11 cellular contexts compared by ENCODE assay signal in genomic region chr7:155258233-155258575, GRCh38. TPM values are rescaled to one million over a fixed set of nuclear protein-coding genes. Genes with fewer than 3 reads are reported as not detected.
DNase-seq lines count a peak whose midpoint lies in the region; ATAC-seq and TF ChIP-seq lines count a peak whose summit lies in the region.
"Had no signal": no experiment of that assay in that cellular context is flagged by ENCODE, and none has a peak within 500 bp of the region (broad histone marks: within the 10 kb centered on the region; RNA-seq: fewer than 3 reads in every experiment).

No MANE protein-coding gene starts in this region.

- TF ChIP-seq CTCF in left ventricle myocardium inferior (IDR thresholded peaks at IDR 0.05; ENCODE audit: borderline replicate concordance) (no peak), suprapubic skin (IDR thresholded peaks at IDR 0.05) (no peak)

- H3K27ac Mint-ChIP-seq in activated naive CD8-positive, alpha-beta T cell treated with anti-CD3 and anti-CD28 coated beads, Interleukin-2, amount 50 U/mL, for 24 hours, result no peak overlapping the region
- H3K27ac Mint-ChIP-seq: activated CD4-positive, alpha-beta T cell treated with anti-CD3 and anti-CD28 coated beads for 36 hours had no signal

- H3K4me1 ChIP-seq in left ventricle myocardium inferior, result peaks cover 18% of the 10 kb centered on the region
- H3K4me1 ChIP-seq in suprapubic skin, result peaks cover 22% of the 10 kb centered on the region

- no peaks in the 10 kb centered on the region for H3K9me3 Mint-ChIP-seq in activated naive CD8-positive, alpha-beta T cell treated with anti-CD3 and anti-CD28 coated beads, Interleukin-2, amount 50 U/mL, for 24 hours
- H3K9me3 Mint-ChIP-seq: naive thymus-derived CD4-positive, alpha-beta T cell had no signal

- H3K4me1 Mint-ChIP-seq in activated naive CD8-positive, alpha-beta T cell treated with anti-CD3 and anti-CD28 coated beads, Interleukin-2, amount 50 U/mL, for 24 hours, result peaks cover 4% of the 10 kb centered on the region

- peaks cover 7% of the 10 kb centered on the region for H3K27me3 ChIP-seq in left ventricle myocardium inferior (ENCODE audit: low read depth)
- peaks cover under 1% of the 10 kb centered on the region for H3K27me3 ChIP-seq in suprapubic skin

- H3K36me3 Mint-ChIP-seq in activated naive CD8-positive, alpha-beta T cell treated with anti-CD3 and anti-CD28 coated beads, Interleukin-2, amount 50 U/mL, for 24 hours (ENCODE audit: low read depth), result no peaks in the 10 kb centered on the region
- H3K36me3 Mint-ChIP-seq: naive thymus-derived CD4-positive, alpha-beta T cell had no signal

- H3K4me3 ChIP-seq in left ventricle myocardium inferior (peak overlapping the region; percentile 47), suprapubic skin (no peak overlapping the region)
- H3K4me3 ChIP-seq: dorsolateral prefrontal cortex had no signal

- TF ChIP-seq POLR2A in suprapubic skin (IDR thresholded peaks at IDR 0.05), result no peak

- intact Hi-C loops in left ventricle myocardium inferior (cut with micrococcal nuclease), result no loop called here

- ATAC-seq in activated naive CD8-positive, alpha-beta T cell treated with anti-CD3 and anti-CD28 coated beads, Interleukin-2, amount 50 U/mL, for 24 hours, result no peak
- ATAC-seq: activated CD4-positive, alpha-beta T cell treated with anti-CD3 and anti-CD28 coated beads for 36 hours; naive thymus-derived CD4-positive, alpha-beta T cell had no signal

- TF ChIP-seq EP300 in suprapubic skin (IDR thresholded peaks at IDR 0.05), result no peak

- DNase-seq in HS-27A (ENCODE audit: low read depth) (peak; percentile 49), astrocyte of the hippocampus (ENCODE audit: low read depth, low spot score) (peak; percentile 89), left ventricle myocardium inferior (no peak), suprapubic skin (ENCODE audit: low spot score in 2 of 2) (no peak), NCI-H1930 (lab: John Stamatoyannopoulos, UW) (no peak), NCI-H128 (lab: John Stamatoyannopoulos, UW; ENCODE audit: unreplicated experiment) (no peak)
- DNase-seq in stimulated activated naive CD4-positive, alpha-beta T cell (lab: John Stamatoyannopoulos, UW), result no peak
- no peak for DNase-seq in activated naive CD8-positive, alpha-beta T cell treated with anti-CD3 and anti-CD28 coated beads, Interleukin-2, amount 50 U/mL, for 24 hours
- DNase-seq: activated CD4-positive, alpha-beta T cell treated with anti-CD3 and anti-CD28 coated beads for 36 hours; naive thymus-derived CD4-positive, alpha-beta T cell had no signal

- H3K27ac ChIP-seq in left ventricle myocardium inferior (replicated peaks) (peak overlapping the region; percentile 85), suprapubic skin (peak overlapping the region; percentile 93)

- H3K27me3 Mint-ChIP-seq in activated naive CD8-positive, alpha-beta T cell treated with anti-CD3 and anti-CD28 coated beads, Interleukin-2, amount 50 U/mL, for 24 hours, result peaks cover 4% of the 10 kb centered on the region

- WGBS in suprapubic skin, result 18% methylated on average over 3 of the region's 3 CpGs

- H3K36me3 ChIP-seq in left ventricle myocardium inferior (no peaks in the 10 kb centered on the region), suprapubic skin (no peaks in the 10 kb centered on the region)

- H3K4me3 Mint-ChIP-seq in activated naive CD8-positive, alpha-beta T cell treated with anti-CD3 and anti-CD28 coated beads, Interleukin-2, amount 50 U/mL, for 24 hours, result no peak overlapping the region
- H3K4me3 Mint-ChIP-seq: activated CD4-positive, alpha-beta T cell treated with anti-CD3 and anti-CD28 coated beads for 36 hours; naive thymus-derived CD4-positive, alpha-beta T cell had no signal

- H3K9me3 ChIP-seq in left ventricle myocardium inferior (replicated peaks) (no peaks in the 10 kb centered on the region), suprapubic skin (no peaks in the 10 kb centered on the region)

RNA-seq across cellular contexts. Expression of gene INSIG1, which starts 39.5 kb away (rescaled TPM):
- total RNA-seq in left ventricle myocardium inferior, result 7.5 TPM
- total RNA-seq in suprapubic skin, result 100 to 1,000 TPM in 2 of 4 donors, 10 to 100 TPM in 2; 32.0 to 130 (median 95.3) TPM

Comparison
In these comparisons a context has a peak if more than half of its experiments do, and no peak if none do; other contexts are left out.
1. DNase-seq: peak in HS-27A (single experiment) and astrocyte of the hippocampus (single experiment); none in left ventricle myocardium inferior (single experiment), suprapubic skin (0 of 2), stimulated activated naive CD4-positive, alpha-beta T cell (0 of 6), activated naive CD8-positive, alpha-beta T cell treated with anti-CD3 and anti-CD28 coated beads, Interleukin-2, amount 50 U/mL, for 24 hours (single experiment), NCI-H1930 (0 of 2) and NCI-H128 (single experiment).